9 cellular contexts compared by ENCODE assay signal in the genomic region with DNA sequence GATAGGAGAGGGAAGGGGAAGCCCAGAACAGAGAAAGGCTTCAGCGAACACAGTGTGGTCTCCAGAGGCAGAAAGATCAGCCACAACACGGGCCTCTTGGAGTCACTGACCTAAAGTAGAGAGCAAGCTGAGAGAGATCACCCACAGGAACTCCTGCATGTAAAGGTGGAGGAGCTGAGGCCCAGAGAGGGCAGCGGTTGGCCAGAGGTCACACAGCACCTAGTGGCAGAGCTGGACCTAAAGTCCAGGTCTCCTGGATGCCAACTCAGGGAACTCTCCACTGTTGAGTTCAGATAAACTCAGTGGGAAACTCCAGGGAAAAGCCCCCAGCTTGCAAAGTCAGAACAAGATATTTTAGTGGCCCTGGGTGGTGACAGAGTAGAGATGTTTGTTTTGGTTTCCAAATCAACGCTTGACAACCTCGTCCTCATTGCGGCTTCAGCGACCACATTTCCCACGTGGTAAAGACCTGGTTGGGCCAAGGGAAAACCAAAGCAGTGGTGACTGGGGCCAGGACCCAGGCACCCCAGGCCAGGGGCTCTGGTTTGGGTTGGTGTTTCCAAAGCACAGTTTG. TPM values are rescaled to one million over a fixed set of nuclear protein-coding genes. Genes with fewer than 3 reads are reported as not detected.
DNase-seq lines count a peak whose midpoint lies in the region; ATAC-seq and TF ChIP-seq lines count a peak whose summit lies in the region.
"Had no signal": no experiment of that assay in that cellular context is flagged by ENCODE, and none has a peak within 500 bp of the region (broad histone marks: within the 10 kb centered on the region; RNA-seq: fewer than 3 reads in every experiment).

No MANE protein-coding gene starts in this region.

- no peaks in the 10 kb centered on the region for H3K36me3 Mint-ChIP-seq in activated naive CD4-positive, alpha-beta T cell treated with anti-CD3 and anti-CD28 coated beads, Interleukin-2, amount 50 U/mL, for 24 hours
- no peaks in the 10 kb centered on the region for H3K36me3 Mint-ChIP-seq in natural killer cell

- peaks cover 19% of the 10 kb centered on the region for H3K4me1 ChIP-seq in right cardiac atrium (ENCODE audit: control insufficient read depth, insufficient read depth, low read length)
- H3K4me1 ChIP-seq in Peyer's patch: peaks cover 0 to 58% (median 47%) of the 10 kb centered on the region in 4 donors
- peaks cover 86% of the 10 kb centered on the region for H3K4me1 ChIP-seq in suprapubic skin

- no peaks in the 10 kb centered on the region for H3K27me3 ChIP-seq in right cardiac atrium (ENCODE audit: control insufficient read depth, insufficient read depth)
- no peaks in the 10 kb centered on the region for H3K27me3 ChIP-seq in Peyer's patch
- no peaks in the 10 kb centered on the region for H3K27me3 ChIP-seq in suprapubic skin

- H3K4me3 Mint-ChIP-seq in activated naive CD4-positive, alpha-beta T cell treated with anti-CD3 and anti-CD28 coated beads, Interleukin-2, amount 50 U/mL, for 24 hours: peak overlapping the region; percentile 80
- peak overlapping the region; percentile 90 for H3K4me3 Mint-ChIP-seq in natural killer cell

- no peak for TF ChIP-seq POLR2A in Peyer's patch (IDR thresholded peaks at IDR 0.05)
- TF ChIP-seq POLR2A in suprapubic skin (IDR thresholded peaks at IDR 0.05): no peak

- H3K4me3 ChIP-seq in right cardiac atrium (ENCODE audit: low read length) (no peak overlapping the region), Peyer's patch (peak overlapping the region in 1 of 4 donors; percentile 35), suprapubic skin (peak overlapping the region; percentile 80)

- no peak for ATAC-seq in right cardiac atrium
- no peak for ATAC-seq in left cardiac atrium
- ATAC-seq in natural killer cell: peak; percentile 32 to 54 (median 53)

- H3K27ac ChIP-seq in right cardiac atrium (ENCODE audit: low read length): peak overlapping the region; percentile 73
- H3K27ac ChIP-seq in Peyer's patch: peak overlapping the region; percentile 58 to 85 (median 78)
- H3K27ac ChIP-seq in suprapubic skin: peak overlapping the region; percentile 95
- H3K27ac ChIP-seq: C4-2B had no signal

- H3K4me1 Mint-ChIP-seq in activated naive CD4-positive, alpha-beta T cell treated with anti-CD3 and anti-CD28 coated beads, Interleukin-2, amount 50 U/mL, for 24 hours: peaks cover 83% of the 10 kb centered on the region
- peaks cover 83 to 84% of the 10 kb centered on the region in 2 donors for H3K4me1 Mint-ChIP-seq in natural killer cell

- H3K27ac Mint-ChIP-seq in activated naive CD4-positive, alpha-beta T cell treated with anti-CD3 and anti-CD28 coated beads, Interleukin-2, amount 50 U/mL, for 24 hours: peak overlapping the region; percentile 94
- H3K27ac Mint-ChIP-seq in natural killer cell: peak overlapping the region; percentile 99 to 100

- TF ChIP-seq CTCF in Peyer's patch (IDR thresholded peaks at IDR 0.05) (no peak), natural killer cell (IDR thresholded peaks at IDR 0.05) (no peak), suprapubic skin (IDR thresholded peaks at IDR 0.05) (no peak)

- no peaks in the 10 kb centered on the region for H3K9me3 ChIP-seq in right cardiac atrium (ENCODE audit: control insufficient read depth, low read length)
- H3K9me3 ChIP-seq in Peyer's patch: no peaks in the 10 kb centered on the region
- H3K9me3 ChIP-seq in suprapubic skin: no peaks in the 10 kb centered on the region

- DNase-seq in right cardiac atrium: peak in 1 of 3 donors; percentile 55
- no peak for DNase-seq in left cardiac atrium
- peak in 2 of 3 donors; percentile 77 to 84 for DNase-seq in Peyer's patch
- DNase-seq in natural killer cell: peak; percentile 87
- DNase-seq in suprapubic skin (ENCODE audit: low spot score in 2 of 2): no peak
- DNase-seq in dermis blood vessel endothelial cell: no peak
- no peak for DNase-seq in COLO668 (lab: John Stamatoyannopoulos, UW; ENCODE audit: unreplicated experiment)

- H3K36me3 ChIP-seq in Peyer's patch: no peaks in the 10 kb centered on the region
- no peaks in the 10 kb centered on the region for H3K36me3 ChIP-seq in suprapubic skin

- no peaks in the 10 kb centered on the region for H3K27me3 Mint-ChIP-seq in activated naive CD4-positive, alpha-beta T cell treated with anti-CD3 and anti-CD28 coated beads, Interleukin-2, amount 50 U/mL, for 24 hours
- no peaks in the 10 kb centered on the region for H3K27me3 Mint-ChIP-seq in natural killer cell (ENCODE audit: low read depth in 2 of 2)

- no peaks in the 10 kb centered on the region for H3K9me3 Mint-ChIP-seq in activated naive CD4-positive, alpha-beta T cell treated with anti-CD3 and anti-CD28 coated beads, Interleukin-2, amount 50 U/mL, for 24 hours
- H3K9me3 Mint-ChIP-seq in natural killer cell: no peaks in the 10 kb centered on the region

- intact Hi-C loops in right cardiac atrium (cut with DNase I): no loop called here
- intact Hi-C loops in left cardiac atrium (cut with DNase I): no loop called here
- intact Hi-C loops in natural killer cell (cut with micrococcal nuclease): loop anchor here (1.0 kb wide), 1 partner anchor 26 kb away; no protein-coding TSS in a partner anchor

- WGBS in right cardiac atrium: 27% methylated on average over 8 of the region's 8 CpGs
- 29% methylated on average over 8 of the region's 8 CpGs for WGBS in suprapubic skin

- no peak for TF ChIP-seq EP300 in suprapubic skin (IDR thresholded peaks at IDR 0.05)

RNA-seq across cellular contexts. Expression of gene IFFO2, which starts 4.6 kb away (rescaled TPM):
- total RNA-seq in right cardiac atrium (10 to 100 TPM in 1 of 4 donors, 1 to 10 TPM in 3; 6.7 to 12.7 (median 8.1) TPM), left cardiac atrium (1 to 10 TPM; 3.4 to 6.4 TPM), Peyer's patch (10 to 100 TPM in 1 of 4 donors, 1 to 10 TPM in 3; 1.9 to 14.9 (median 3.8) TPM), natural killer cell (100 to 1,000 TPM in 1 of 3 donors, 10 to 100 TPM in 2; 52.4 to 105 (median 66.5) TPM), suprapubic skin (100 to 1,000 TPM; 327 to 569 (median 449) TPM), dermis blood vessel endothelial cell (10.1 and 12.6 TPM in 2 replicates)
- polyA plus RNA-seq in right cardiac atrium: 5.0 TPM

RNA-seq across cellular contexts. Expression of gene ALDH4A1, which starts 49.5 kb away (rescaled TPM):
- total RNA-seq in right cardiac atrium (10 to 100 TPM; 22.2 to 35.5 (median 27.1) TPM), left cardiac atrium (10 to 100 TPM; 23.4 to 31.2 TPM), Peyer's patch (1 to 10 TPM; 2.8 to 5.8 (median 4.1) TPM), natural killer cell (1 to 10 TPM; 3.4 to 4.1 (median 3.7) TPM), suprapubic skin (10 to 100 TPM; 25.0 to 33.0 (median 29.6) TPM), dermis blood vessel endothelial cell (17.8 and 27.9 TPM in 2 replicates)
- 23.6 TPM for polyA plus RNA-seq in right cardiac atrium

Comparison
In these comparisons a context has a peak if more than half of its experiments do, and no peak if none do; other contexts are left out.
1. ATAC-seq: peak in natural killer cell (3 of 3); none in right cardiac atrium (0 of 2) and left cardiac atrium (0 of 2).
2. DNase-seq: peak in Peyer's patch (2 of 3) and natural killer cell (single experiment); none in left cardiac atrium (single experiment), suprapubic skin (0 of 2), dermis blood vessel endothelial cell (single experiment) and COLO668 (single experiment).
3. Peak in every context shown above with its lines, with median percentiles within 50 percentile points of each other: H3K27ac ChIP-seq.